Comparison of ENCODE assay signal across 1 cellular context in the genomic region with DNA sequence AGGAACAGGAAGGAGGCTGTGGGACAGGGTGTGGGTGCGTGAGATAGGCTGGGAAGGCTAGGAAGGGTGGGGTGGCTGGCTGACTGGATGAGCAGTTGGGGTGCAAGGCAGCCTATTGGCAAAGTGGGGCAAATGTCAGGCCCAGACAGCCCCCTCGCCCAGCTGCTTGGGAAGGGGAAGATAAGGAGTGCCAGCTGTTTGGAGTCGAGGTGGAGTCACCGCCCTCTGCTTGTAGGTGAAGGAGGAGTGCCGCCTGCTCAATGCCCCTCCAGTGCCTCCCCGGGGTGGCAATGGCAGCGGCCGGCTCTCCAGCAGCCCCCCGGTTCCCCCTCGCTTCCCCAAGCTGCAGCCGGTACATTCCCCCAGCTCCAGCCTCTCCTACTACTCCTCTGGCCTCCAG.
TF ChIP-seq lines count a peak whose summit lies in the region.

No MANE protein-coding gene starts in this region.

TF ChIP-seq in GM23338, 12 proteins besides CTCF, POLR2A, EP300 and RAD21 (continued from another document):
- TF ChIP-seq, protein P1, sequence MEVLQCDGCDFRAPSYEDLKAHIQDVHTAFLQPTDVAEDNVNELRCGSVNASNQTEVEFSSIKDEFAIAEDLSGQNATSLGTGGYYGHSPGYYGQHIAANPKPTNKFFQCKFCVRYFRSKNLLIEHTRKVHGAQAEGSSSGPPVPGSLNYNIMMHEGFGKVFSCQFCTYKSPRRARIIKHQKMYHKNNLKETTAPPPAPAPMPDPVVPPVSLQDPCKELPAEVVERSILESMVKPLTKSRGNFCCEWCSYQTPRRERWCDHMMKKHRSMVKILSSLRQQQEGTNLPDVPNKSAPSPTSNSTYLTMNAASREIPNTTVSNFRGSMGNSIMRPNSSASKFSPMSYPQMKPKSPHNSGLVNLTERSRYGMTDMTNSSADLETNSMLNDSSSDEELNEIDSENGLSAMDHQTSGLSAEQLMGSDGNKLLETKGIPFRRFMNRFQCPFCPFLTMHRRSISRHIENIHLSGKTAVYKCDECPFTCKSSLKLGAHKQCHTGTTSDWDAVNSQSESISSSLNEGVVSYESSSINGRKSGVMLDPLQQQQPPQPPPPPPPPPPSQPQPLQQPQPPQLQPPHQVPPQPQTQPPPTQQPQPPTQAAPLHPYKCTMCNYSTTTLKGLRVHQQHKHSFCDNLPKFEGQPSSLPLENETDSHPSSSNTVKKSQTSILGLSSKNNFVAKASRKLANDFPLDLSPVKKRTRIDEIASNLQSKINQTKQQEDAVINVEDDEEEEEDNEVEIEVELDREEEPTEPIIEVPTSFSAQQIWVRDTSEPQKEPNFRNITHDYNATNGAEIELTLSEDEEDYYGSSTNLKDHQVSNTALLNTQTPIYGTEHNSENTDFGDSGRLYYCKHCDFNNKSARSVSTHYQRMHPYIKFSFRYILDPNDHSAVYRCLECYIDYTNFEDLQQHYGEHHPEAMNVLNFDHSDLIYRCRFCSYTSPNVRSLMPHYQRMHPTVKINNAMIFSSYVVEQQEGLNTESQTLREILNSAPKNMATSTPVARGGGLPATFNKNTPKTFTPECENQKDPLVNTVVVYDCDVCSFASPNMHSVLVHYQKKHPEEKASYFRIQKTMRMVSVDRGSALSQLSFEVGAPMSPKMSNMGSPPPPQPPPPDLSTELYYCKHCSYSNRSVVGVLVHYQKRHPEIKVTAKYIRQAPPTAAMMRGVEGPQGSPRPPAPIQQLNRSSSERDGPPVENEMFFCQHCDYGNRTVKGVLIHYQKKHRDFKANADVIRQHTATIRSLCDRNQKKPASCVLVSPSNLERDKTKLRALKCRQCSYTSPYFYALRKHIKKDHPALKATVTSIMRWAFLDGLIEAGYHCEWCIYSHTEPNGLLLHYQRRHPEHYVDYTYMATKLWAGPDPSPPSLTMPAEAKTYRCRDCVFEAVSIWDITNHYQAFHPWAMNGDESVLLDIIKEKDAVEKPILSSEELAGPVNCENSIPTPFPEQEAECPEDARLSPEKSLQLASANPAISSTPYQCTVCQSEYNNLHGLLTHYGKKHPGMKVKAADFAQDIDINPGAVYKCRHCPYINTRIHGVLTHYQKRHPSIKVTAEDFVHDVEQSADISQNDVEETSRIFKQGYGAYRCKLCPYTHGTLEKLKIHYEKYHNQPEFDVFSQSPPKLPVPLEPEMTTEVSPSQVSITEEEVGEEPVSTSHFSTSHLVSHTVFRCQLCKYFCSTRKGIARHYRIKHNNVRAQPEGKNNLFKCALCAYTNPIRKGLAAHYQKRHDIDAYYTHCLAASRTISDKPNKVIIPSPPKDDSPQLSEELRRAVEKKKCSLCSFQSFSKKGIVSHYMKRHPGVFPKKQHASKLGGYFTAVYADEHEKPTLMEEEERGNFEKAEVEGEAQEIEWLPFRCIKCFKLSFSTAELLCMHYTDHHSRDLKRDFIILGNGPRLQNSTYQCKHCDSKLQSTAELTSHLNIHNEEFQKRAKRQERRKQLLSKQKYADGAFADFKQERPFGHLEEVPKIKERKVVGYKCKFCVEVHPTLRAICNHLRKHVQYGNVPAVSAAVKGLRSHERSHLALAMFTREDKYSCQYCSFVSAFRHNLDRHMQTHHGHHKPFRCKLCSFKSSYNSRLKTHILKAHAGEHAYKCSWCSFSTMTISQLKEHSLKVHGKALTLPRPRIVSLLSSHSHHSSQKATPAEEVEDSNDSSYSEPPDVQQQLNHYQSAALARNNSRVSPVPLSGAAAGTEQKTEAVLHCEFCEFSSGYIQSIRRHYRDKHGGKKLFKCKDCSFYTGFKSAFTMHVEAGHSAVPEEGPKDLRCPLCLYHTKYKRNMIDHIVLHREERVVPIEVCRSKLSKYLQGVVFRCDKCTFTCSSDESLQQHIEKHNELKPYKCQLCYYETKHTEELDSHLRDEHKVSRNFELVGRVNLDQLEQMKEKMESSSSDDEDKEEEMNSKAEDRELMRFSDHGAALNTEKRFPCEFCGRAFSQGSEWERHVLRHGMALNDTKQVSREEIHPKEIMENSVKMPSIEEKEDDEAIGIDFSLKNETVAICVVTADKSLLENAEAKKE (CRISPR knock-in tag; IDR thresholded peaks at IDR 0.05), result no peak
- TF ChIP-seq STAT1 (IDR thresholded peaks at IDR 0.05; ENCODE audit: unreplicated experiment), result no peak
- TF ChIP-seq, protein P2, sequence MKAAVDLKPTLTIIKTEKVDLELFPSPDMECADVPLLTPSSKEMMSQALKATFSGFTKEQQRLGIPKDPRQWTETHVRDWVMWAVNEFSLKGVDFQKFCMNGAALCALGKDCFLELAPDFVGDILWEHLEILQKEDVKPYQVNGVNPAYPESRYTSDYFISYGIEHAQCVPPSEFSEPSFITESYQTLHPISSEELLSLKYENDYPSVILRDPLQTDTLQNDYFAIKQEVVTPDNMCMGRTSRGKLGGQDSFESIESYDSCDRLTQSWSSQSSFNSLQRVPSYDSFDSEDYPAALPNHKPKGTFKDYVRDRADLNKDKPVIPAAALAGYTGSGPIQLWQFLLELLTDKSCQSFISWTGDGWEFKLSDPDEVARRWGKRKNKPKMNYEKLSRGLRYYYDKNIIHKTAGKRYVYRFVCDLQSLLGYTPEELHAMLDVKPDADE (IDR thresholded peaks at IDR 0.05), result no peak
TF ChIP-seq in GM23338: peak in this region for 0.
